In the genomic region with DNA sequence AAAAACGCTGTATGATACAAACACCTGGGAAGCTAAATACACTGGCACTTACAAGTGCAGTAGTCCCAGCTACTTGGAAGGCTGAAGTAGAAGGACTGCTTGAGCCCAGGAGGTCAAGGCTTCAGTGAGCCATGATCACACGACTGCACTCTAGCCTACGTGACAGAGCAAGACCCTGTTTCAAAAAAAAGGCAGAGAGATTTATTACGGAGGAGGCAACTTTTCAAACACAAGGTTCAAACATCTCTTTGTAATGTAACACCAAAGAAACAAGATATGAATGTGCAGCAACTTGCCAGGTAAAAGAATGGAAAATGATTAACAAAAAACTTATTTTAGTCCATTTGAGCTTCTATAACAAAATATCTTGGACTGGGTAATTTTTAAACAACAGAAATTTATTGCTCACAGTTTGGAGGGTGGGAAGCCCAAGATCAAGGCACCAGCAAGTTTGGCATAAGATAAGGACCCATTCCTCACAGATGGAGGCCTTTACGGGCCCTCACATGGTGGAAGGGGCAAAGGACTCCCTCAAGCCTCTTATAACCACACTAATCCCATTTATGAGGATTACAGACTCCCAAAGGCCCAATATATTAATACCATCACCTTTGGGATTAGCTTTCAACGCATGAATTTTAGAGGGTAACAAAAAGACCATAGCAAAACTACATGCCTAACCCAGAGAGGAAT, we compare ENCODE assay signal across 26 cellular contexts.
DNase-seq lines count a peak whose midpoint lies in the region; ATAC-seq, FAIRE-seq and TF ChIP-seq lines count a peak whose summit lies in the region.
"Had no signal": no experiment of that assay in that cellular context is flagged by ENCODE, and none has a peak within 500 bp of the region (broad histone marks: within the 10 kb centered on the region; RNA-seq: fewer than 3 reads in every experiment).

No MANE protein-coding gene starts in this region.

- intact Hi-C loops in activated CD4-positive, alpha-beta T cell treated with anti-CD3 and anti-CD28 coated beads, Interleukin-2, amount 10 ng/mL, durations not matched to agents 24 days and 14 days (cut with micrococcal nuclease): no loop called here
- intact Hi-C loops in activated T-helper 1 cell treated with anti-CD3 and anti-CD28 coated beads, Interleukin-12 subunit alpha, Interleukin-12 subunit beta, Interleukin-2, Interleukin-4 antibody, amounts not matched to agents 30 ng/mL and 10 ng/mL and 1 ng/mL, durations not matched to agents 14 hours and 24 hours and 36 hours (cut with micrococcal nuclease): no loop called here

- H3K9me2 ChIP-seq in hepatocyte (replicated peaks; ENCODE audit: insufficient read depth): no peaks in the 10 kb centered on the region

- no peak for TF ChIP-seq RAD21 in A549 (conservative IDR thresholded peaks at IDR 0.05 in 1 of 2, IDR thresholded peaks at IDR 0.05 in 1 of 2)

- peak overlapping the region; percentile 1 for H3K27ac Mint-ChIP-seq in neural crest cell (ENCODE audit: unreplicated experiment)
- H3K27ac Mint-ChIP-seq in activated CD4-positive, alpha-beta T cell treated with anti-CD3 and anti-CD28 coated beads, Interleukin-2, amount 10 ng/mL, durations not matched to agents 24 days and 14 days: no peak overlapping the region
- no peak overlapping the region for H3K27ac Mint-ChIP-seq in activated T-helper 1 cell treated with anti-CD3 and anti-CD28 coated beads, Interleukin-12 subunit alpha, Interleukin-12 subunit beta, Interleukin-2, Interleukin-4 antibody, amounts not matched to agents 30 ng/mL and 10 ng/mL and 1 ng/mL, durations not matched to agents 14 hours and 24 hours and 36 hours
- H3K27ac Mint-ChIP-seq: activated naive CD8-positive, alpha-beta T cell treated with anti-CD3 and anti-CD28 coated beads, Interleukin-2, amount 10 ng/mL, durations not matched to agents 7 days and 5 days; activated T-helper 2 cell treated with anti-CD3 and anti-CD28 coated beads, Interferon-gamma antibody, Interleukin-2, Interleukin-4, amounts not matched to agents 10 μg/mL and 5 μg/mL and 100 μg/mL, durations not matched to agents 14 hours and 24 hours and 36 hours; CD4-positive, alpha-beta memory T cell; naive thymus-derived CD8-positive, alpha-beta T cell had no signal

- H3K9me3 Mint-ChIP-seq in neural crest cell: no peaks in the 10 kb centered on the region
- no peaks in the 10 kb centered on the region for H3K9me3 Mint-ChIP-seq in activated CD4-positive, alpha-beta T cell treated with anti-CD3 and anti-CD28 coated beads, Interleukin-2, amount 10 ng/mL, durations not matched to agents 24 days and 14 days
- no peaks in the 10 kb centered on the region for H3K9me3 Mint-ChIP-seq in activated T-helper 1 cell treated with anti-CD3 and anti-CD28 coated beads, Interleukin-12 subunit alpha, Interleukin-12 subunit beta, Interleukin-2, Interleukin-4 antibody, amounts not matched to agents 30 ng/mL and 10 ng/mL and 1 ng/mL, durations not matched to agents 14 hours and 24 hours and 36 hours
- H3K9me3 Mint-ChIP-seq: activated naive CD8-positive, alpha-beta T cell treated with anti-CD3 and anti-CD28 coated beads, Interleukin-2, amount 10 ng/mL, durations not matched to agents 7 days and 5 days; activated T-helper 2 cell treated with anti-CD3 and anti-CD28 coated beads, Interferon-gamma antibody, Interleukin-2, Interleukin-4, amounts not matched to agents 10 μg/mL and 5 μg/mL and 100 μg/mL, durations not matched to agents 14 hours and 24 hours and 36 hours had no signal

- peaks cover 71% of the 10 kb centered on the region for H3K79me2 ChIP-seq in hepatocyte

- H2AFZ ChIP-seq in hepatocyte: no peak overlapping the region

- no peak for ATAC-seq in A549
- ATAC-seq in HG02571 (IDR thresholded peaks at IDR 0.05; ENCODE audit: unreplicated experiment): no peak
- ATAC-seq: left cardiac atrium; naive thymus-derived CD8-positive, alpha-beta T cell; sciatic nerve; stimulated activated naive CD8-positive, alpha-beta T cell treated with anti-CD3 and anti-CD28 coated beads, Interleukin-15, Interleukin-2, amounts not matched to agents 100 U/mL and 50 U/mL, for 24 hours had no signal

- H4K20me1 ChIP-seq in hepatocyte (ENCODE audit: insufficient read depth, poor library complexity, severe bottlenecking): no peaks in the 10 kb centered on the region

- no peaks in the 10 kb centered on the region for H3K27me3 ChIP-seq in hepatocyte
- H3K27me3 ChIP-seq: ovary, tibial artery had no signal

- no peaks in the 10 kb centered on the region for H3K9me3 ChIP-seq in A549
- no peaks in the 10 kb centered on the region for H3K9me3 ChIP-seq in hepatocyte (ENCODE audit: low read depth)
- H3K9me3 ChIP-seq: ovary, tibial artery had no signal

- peaks cover 18% of the 10 kb centered on the region for H3K4me1 Mint-ChIP-seq in neural crest cell
- no peaks in the 10 kb centered on the region for H3K4me1 Mint-ChIP-seq in activated CD4-positive, alpha-beta T cell treated with anti-CD3 and anti-CD28 coated beads, Interleukin-2, amount 10 ng/mL, durations not matched to agents 24 days and 14 days
- no peaks in the 10 kb centered on the region for H3K4me1 Mint-ChIP-seq in activated T-helper 1 cell treated with anti-CD3 and anti-CD28 coated beads, Interleukin-12 subunit alpha, Interleukin-12 subunit beta, Interleukin-2, Interleukin-4 antibody, amounts not matched to agents 30 ng/mL and 10 ng/mL and 1 ng/mL, durations not matched to agents 14 hours and 24 hours and 36 hours (ENCODE audit: low read depth)
- H3K4me1 Mint-ChIP-seq: activated naive CD8-positive, alpha-beta T cell treated with anti-CD3 and anti-CD28 coated beads, Interleukin-2, amount 10 ng/mL, durations not matched to agents 7 days and 5 days; CD4-positive, alpha-beta memory T cell; naive thymus-derived CD8-positive, alpha-beta T cell had no signal

- H3K4me3 Mint-ChIP-seq in neural crest cell: no peak overlapping the region
- no peak overlapping the region for H3K4me3 Mint-ChIP-seq in activated CD4-positive, alpha-beta T cell treated with anti-CD3 and anti-CD28 coated beads, Interleukin-2, amount 10 ng/mL, durations not matched to agents 24 days and 14 days
- no peak overlapping the region for H3K4me3 Mint-ChIP-seq in activated T-helper 1 cell treated with anti-CD3 and anti-CD28 coated beads, Interleukin-12 subunit alpha, Interleukin-12 subunit beta, Interleukin-2, Interleukin-4 antibody, amounts not matched to agents 30 ng/mL and 10 ng/mL and 1 ng/mL, durations not matched to agents 14 hours and 24 hours and 36 hours
- H3K4me3 Mint-ChIP-seq: activated naive CD8-positive, alpha-beta T cell treated with anti-CD3 and anti-CD28 coated beads, Interleukin-2, amount 10 ng/mL, durations not matched to agents 7 days and 5 days; CD4-positive, alpha-beta memory T cell; naive thymus-derived CD8-positive, alpha-beta T cell had no signal

- TF ChIP-seq EP300 in A549 (IDR thresholded peaks at IDR 0.05): no peak

- H3K27ac ChIP-seq in A549: 0 out of 6 replicates have a peak overlapping the region, but pooled peaks of 1 of the 2 experiments have one; percentile 37
- peak overlapping the region; percentile 77 for H3K27ac ChIP-seq in hepatocyte
- H3K27ac ChIP-seq: epithelial cell of prostate, tibial artery had no signal

- POLR2A ChIA-PET in A549 (lab: Yijun Ruan, JAX): no interaction called here

- H3K4me1 ChIP-seq in A549 (peaks cover 42% of the 10 kb centered on the region), hepatocyte (ENCODE audit: insufficient read depth) (peaks cover 12% of the 10 kb centered on the region)
- H3K4me1 ChIP-seq: tibial artery had no signal

- no peak for DNase-seq in A549 (ENCODE audit: low read depth in 1 of 2, low spot score in 1 of 2)
- peak; percentile 69 to 93 for DNase-seq in NCI-H524 (lab: John Stamatoyannopoulos, UW)
- peak; percentile 7 for DNase-seq in hepatocyte (ENCODE audit: low spot score)
- no peak for DNase-seq in neural crest cell (ENCODE audit: low read depth, low spot score)
- no peak for DNase-seq in activated CD4-positive, alpha-beta T cell treated with anti-CD3 and anti-CD28 coated beads, Interleukin-2, amount 10 ng/mL, durations not matched to agents 24 days and 14 days
- DNase-seq in activated T-helper 1 cell treated with anti-CD3 and anti-CD28 coated beads, Interleukin-12 subunit alpha, Interleukin-12 subunit beta, Interleukin-2, Interleukin-4 antibody, amounts not matched to agents 30 ng/mL and 10 ng/mL and 1 ng/mL, durations not matched to agents 14 hours and 24 hours and 36 hours (ENCODE audit: low spot score): no peak
- DNase-seq in NCI-H187 treated with DMSO at 0.1 percent for 48 hours (lab: John Stamatoyannopoulos, UW): no peak
- DNase-seq: 8988T; activated CD8-positive, alpha-beta memory T cell treated with anti-CD3 and anti-CD28 coated beads, Interleukin-2, amount 50 U/mL, for 4 hours; activated naive CD8-positive, alpha-beta T cell treated with anti-CD3 and anti-CD28 coated beads, Interleukin-2, amount 10 ng/mL, durations not matched to agents 7 days and 5 days; AML-193; CD4-positive, alpha-beta memory T cell; cerebellar nuclear complex; head of caudate nucleus; left cardiac atrium; midbrain; naive thymus-derived CD8-positive, alpha-beta T cell; NCI-H1694; ovary; stimulated activated naive CD8-positive, alpha-beta T cell treated with anti-CD3 and anti-CD28 coated beads, Interleukin-15, Interleukin-2, amounts not matched to agents 100 U/mL and 50 U/mL, for 24 hours; tibial artery had no signal

- 54% methylated on average over 6 of the region's 6 CpGs for WGBS in A549 (ENCODE audit: missing lambda C conversion rate)
- 40% methylated on average over 6 of the region's 6 CpGs for WGBS in hepatocyte (ENCODE audit: low lambda C conversion rate, missing lambda C conversion rate)

- H3K27me3 Mint-ChIP-seq in neural crest cell (ENCODE audit: low read depth): no peaks in the 10 kb centered on the region
- peaks cover 10% of the 10 kb centered on the region for H3K27me3 Mint-ChIP-seq in activated CD4-positive, alpha-beta T cell treated with anti-CD3 and anti-CD28 coated beads, Interleukin-2, amount 10 ng/mL, durations not matched to agents 24 days and 14 days
- H3K27me3 Mint-ChIP-seq in activated T-helper 1 cell treated with anti-CD3 and anti-CD28 coated beads, Interleukin-12 subunit alpha, Interleukin-12 subunit beta, Interleukin-2, Interleukin-4 antibody, amounts not matched to agents 30 ng/mL and 10 ng/mL and 1 ng/mL, durations not matched to agents 14 hours and 24 hours and 36 hours (ENCODE audit: insufficient read depth): peaks cover 5% of the 10 kb centered on the region

- CTCF ChIA-PET in A549 (lab: Yijun Ruan, JAX): no interaction called here

- TF ChIP-seq POLR2A in A549 (IDR thresholded peaks at IDR 0.05; ENCODE audit: low read length): no peak

- FAIRE-seq in A549 (lab: Jason Lieb, UNC): no peak
- FAIRE-seq: G401.6 had no signal

- H3K36me3 Mint-ChIP-seq in neural crest cell (ENCODE audit: low read depth): peaks cover 3% of the 10 kb centered on the region
- H3K36me3 Mint-ChIP-seq in activated CD4-positive, alpha-beta T cell treated with anti-CD3 and anti-CD28 coated beads, Interleukin-2, amount 10 ng/mL, durations not matched to agents 24 days and 14 days (ENCODE audit: low read depth): no peaks in the 10 kb centered on the region
- no peaks in the 10 kb centered on the region for H3K36me3 Mint-ChIP-seq in activated T-helper 1 cell treated with anti-CD3 and anti-CD28 coated beads, Interleukin-12 subunit alpha, Interleukin-12 subunit beta, Interleukin-2, Interleukin-4 antibody, amounts not matched to agents 30 ng/mL and 10 ng/mL and 1 ng/mL, durations not matched to agents 14 hours and 24 hours and 36 hours (ENCODE audit: low read depth)
- H3K36me3 Mint-ChIP-seq: activated naive CD8-positive, alpha-beta T cell treated with anti-CD3 and anti-CD28 coated beads, Interleukin-2, amount 10 ng/mL, durations not matched to agents 7 days and 5 days; CD4-positive, alpha-beta memory T cell; naive thymus-derived CD8-positive, alpha-beta T cell had no signal

- no peaks in the 10 kb centered on the region for H3K36me3 ChIP-seq in hepatocyte (replicated peaks; ENCODE audit: insufficient read depth, low read depth)
- H3K36me3 ChIP-seq: ovary, tibial artery had no signal

- no peak overlapping the region for H3K4me3 ChIP-seq in A549
- H3K4me3 ChIP-seq in hepatocyte: no peak overlapping the region
- H3K4me3 ChIP-seq: ovary, tibial artery had no signal

- TF ChIP-seq CTCF in A549 (IDR thresholded peaks at IDR 0.05): no peak
- no peak for TF ChIP-seq CTCF in hepatocyte (IDR thresholded peaks at IDR 0.05; ENCODE audit: poor library complexity)
- TF ChIP-seq CTCF in neural crest cell (conservative IDR thresholded peaks at IDR 0.05): no peak

- peak overlapping the region; percentile 21; the same call in 2 of the 3 replicates for H3K4me2 ChIP-seq in A549
- peak overlapping the region; percentile 6 for H3K4me2 ChIP-seq in hepatocyte

Comparison
In these comparisons a context has a peak if more than half of its experiments do, and no peak if none do; other contexts are left out.
1. DNase-seq: peak in NCI-H524 (2 of 2) and hepatocyte (single experiment); none in A549 (0 of 2), neural crest cell (single experiment), activated CD4-positive, alpha-beta T cell treated with anti-CD3 and anti-CD28 coated beads, Interleukin-2, amount 10 ng/mL, durations not matched to agents 24 days and 14 days (single experiment), activated T-helper 1 cell treated with anti-CD3 and anti-CD28 coated beads, Interleukin-12 subunit alpha, Interleukin-12 subunit beta, Interleukin-2, Interleukin-4 antibody, amounts not matched to agents 30 ng/mL and 10 ng/mL and 1 ng/mL, durations not matched to agents 14 hours and 24 hours and 36 hours (single experiment) and NCI-H187 treated with DMSO at 0.1 percent for 48 hours (single experiment).